ENCODE assay signal across 14 cellular contexts in genomic region chr4:151807220-151807619, GRCh38. TPM values are rescaled to one million over a fixed set of nuclear protein-coding genes. Genes with fewer than 3 reads are reported as not detected.
DNase-seq lines count a peak whose midpoint lies in the region; ATAC-seq and TF ChIP-seq lines count a peak whose summit lies in the region.
"Had no signal": no experiment of that assay in that cellular context is flagged by ENCODE, and none has a peak within 500 bp of the region (broad histone marks: within the 10 kb centered on the region; RNA-seq: fewer than 3 reads in every experiment).

No MANE protein-coding gene starts in this region.

- POLR2A ChIA-PET in PC-3 (lab: Charles Lee; ENCODE audit: unreplicated experiment): no interaction called here

- H4K20me1 ChIP-seq in PC-3 (ENCODE audit: low read length) (no peaks in the 10 kb centered on the region), osteoblast (ENCODE audit: insufficient read depth, low read length) (no peaks in the 10 kb centered on the region)

- no peak overlapping the region for H2AFZ ChIP-seq in PC-3 (ENCODE audit: low read length)
- H2AFZ ChIP-seq in osteoblast (ENCODE audit: low read length): peak overlapping the region; percentile 55

- H3K27ac ChIP-seq in PC-3 (ENCODE audit: low read length): peak overlapping the region; percentile 44
- H3K27ac ChIP-seq in cardiac muscle cell: peak overlapping the region; percentile 100
- peak overlapping the region; percentile 68 for H3K27ac ChIP-seq in osteoblast (ENCODE audit: low read depth, low read length)
- H3K27ac ChIP-seq: ovary had no signal

- no peak overlapping the region for H3K4me2 ChIP-seq in PC-3 (ENCODE audit: low read length)
- peak overlapping the region; percentile 23 for H3K4me2 ChIP-seq in osteoblast (ENCODE audit: insufficient read depth, low read length)

- H3K9me2 ChIP-seq in PC-3 (replicated peaks; ENCODE audit: low read length): no peaks in the 10 kb centered on the region

- ATAC-seq in PC-3: no peak
- ATAC-seq: Panc1 had no signal

- no peaks in the 10 kb centered on the region; the same call in 1 of the 2 replicates for H3K4me1 ChIP-seq in BE2C
- H3K4me1 ChIP-seq in PC-3 (ENCODE audit: insufficient read depth, low read length): peaks cover 24% of the 10 kb centered on the region
- peaks cover 30% of the 10 kb centered on the region for H3K4me1 ChIP-seq in cardiac muscle cell (ENCODE audit: low read depth)
- peaks cover 27% of the 10 kb centered on the region for H3K4me1 ChIP-seq in osteoblast (ENCODE audit: insufficient read depth, low read length)
- H3K4me1 ChIP-seq: vagina had no signal

- no peak overlapping the region for H3K4me3 ChIP-seq in BE2C (ENCODE audit: low read depth, low read length)
- H3K4me3 ChIP-seq in PC-3 (ENCODE audit: low read length): no peak overlapping the region
- no peak overlapping the region for H3K4me3 ChIP-seq in cardiac muscle cell
- H3K4me3 ChIP-seq in osteoblast (ENCODE audit: insufficient read depth, low read length): no peak overlapping the region
- H3K4me3 ChIP-seq: ovary, vagina had no signal

- H3K9me3 ChIP-seq in BE2C: no peaks in the 10 kb centered on the region
- no peaks in the 10 kb centered on the region for H3K9me3 ChIP-seq in PC-3 (ENCODE audit: low read length)
- no peaks in the 10 kb centered on the region for H3K9me3 ChIP-seq in cardiac muscle cell (ENCODE audit: low read depth)
- H3K9me3 ChIP-seq in osteoblast (ENCODE audit: low read depth, low read length): no peaks in the 10 kb centered on the region
- H3K9me3 ChIP-seq: ovary, vagina had no signal

- no peaks in the 10 kb centered on the region for H3K27me3 ChIP-seq in BE2C
- no peaks in the 10 kb centered on the region for H3K27me3 ChIP-seq in PC-3 (ENCODE audit: low read length)
- H3K27me3 ChIP-seq in cardiac muscle cell: no peaks in the 10 kb centered on the region
- H3K27me3 ChIP-seq in osteoblast (ENCODE audit: insufficient read depth, low read length): no peaks in the 10 kb centered on the region
- H3K27me3 ChIP-seq: ovary, vagina had no signal

- TF ChIP-seq CTCF in BE2C (IDR thresholded peaks at IDR 0.05; ENCODE audit: low read depth, low read length): no peak
- TF ChIP-seq CTCF in PC-3 (conservative IDR thresholded peaks at IDR 0.05; ENCODE audit: low read depth, low read length): no peak
- TF ChIP-seq CTCF in cardiac muscle cell (IDR thresholded peaks at IDR 0.05; ENCODE audit: low read depth, low read length): no peak
- no peak for TF ChIP-seq CTCF in osteoblast (IDR thresholded peaks at IDR 0.05; ENCODE audit: extremely low read depth, low read depth, low read length)

- DNase-seq in BE2C (peak; percentile 11), PC-3 (peak; percentile 14), cardiac muscle cell (ENCODE audit: low read depth in 1 of 2, low spot score in 1 of 2) (peak; percentile 11 to 91), osteoblast (ENCODE audit: insufficient read length, low spot score, missing footprints) (no peak), head of caudate nucleus (no peak), NOMO-1 (lab: John Stamatoyannopoulos, UW; ENCODE audit: unreplicated experiment in 2 of 2) (no peak), iPS-NIHi7 (ENCODE audit: extremely low spot score) (no peak)
- DNase-seq in activated CD4-positive, CD25-positive, alpha-beta regulatory T cell (lab: John Stamatoyannopoulos, UW): no peak
- DNase-seq: activated CD4-positive, alpha-beta T cell treated with anti-CD3 and anti-CD28 coated beads, Interleukin-2, amount 50 U/mL, for 4 hours; DND-41; ovary; T-helper 9 cell had no signal

- no peaks in the 10 kb centered on the region for H3F3A ChIP-seq in PC-3 (ENCODE audit: low read length, unreplicated experiment)

- no peaks in the 10 kb centered on the region for H3K79me2 ChIP-seq in PC-3 (ENCODE audit: low read length)
- H3K79me2 ChIP-seq in osteoblast (ENCODE audit: insufficient read depth, low read length): no peaks in the 10 kb centered on the region

- H3K36me3 ChIP-seq in BE2C (no peaks in the 10 kb centered on the region), PC-3 (ENCODE audit: low read depth, low read length) (no peaks in the 10 kb centered on the region), cardiac muscle cell (no peaks in the 10 kb centered on the region), osteoblast (ENCODE audit: insufficient read depth, low read length) (no peaks in the 10 kb centered on the region)
- H3K36me3 ChIP-seq: ovary, vagina had no signal

- CTCF ChIA-PET in PC-3 (lab: Charles Lee): no interaction called here

- intact Hi-C loops in PC-3 (cut with micrococcal nuclease) (no loop called here), head of caudate nucleus (cut with DNase I) (no loop called here)

- no TSS peak for BruUV-seq in PC-3 (replicated peaks; lab: Mats Ljungman, UMichigan)

- H3K9ac ChIP-seq in PC-3 (ENCODE audit: low read length): no peak overlapping the region

RNA-seq across cellular contexts. Expression of gene GATB, which starts 46.4 kb away (rescaled TPM):
- polyA plus RNA-seq in BE2C (2012; ENCODE audit: insufficient read depth, insufficient read length, low read depth): 12.9 TPM
- total RNA-seq in PC-3 (2014; rRNA removed): 20.4 and 22.7 TPM in 2 replicates
- 24.4 and 38.1 TPM in 2 replicates for total RNA-seq in cardiac muscle cell
- polyA plus RNA-seq in cardiac muscle cell: 41.9 and 45.3 TPM in 2 replicates
- 14.1 and 14.7 TPM in 2 replicates for total RNA-seq in osteoblast

Comparison
In these comparisons a context has a peak if more than half of its experiments do, and no peak if none do; other contexts are left out.
1. DNase-seq: peak in BE2C (single experiment), PC-3 (single experiment) and cardiac muscle cell (2 of 2); none in osteoblast (single experiment), head of caudate nucleus (0 of 42), NOMO-1 (0 of 2), iPS-NIHi7 (single experiment) and activated CD4-positive, CD25-positive, alpha-beta regulatory T cell (0 of 4).
2. H3K27ac ChIP-seq: peak in every context shown above with its lines; median percentile 100 in cardiac muscle cell; 68 in osteoblast; 44 in PC-3.